Comparison of ENCODE assay signal across 8 cellular contexts in genomic region chr1:31633117-31633516, GRCh38. TPM values are rescaled to one million over a fixed set of nuclear protein-coding genes. Genes with fewer than 3 reads are reported as not detected.
A peak's percentile ranks its signal among the peaks of the same experiment; 100 is the strongest.
DNase-seq lines count a peak whose midpoint lies in the region; ATAC-seq and TF ChIP-seq lines count a peak whose summit lies in the region.

No MANE protein-coding gene starts in this region.

- TF ChIP-seq CTCF in DOHH2 (IDR thresholded peaks at IDR 0.05; ENCODE audit: low read depth, low read length, poor library complexity, severe bottlenecking) (peak; percentile 71), HL-60 (IDR thresholded peaks at IDR 0.05; ENCODE audit: insufficient read depth, low read length) (peak; percentile 52), nephron progenitor cell (IDR thresholded peaks at IDR 0.05) (peak; percentile 23)

- no peak overlapping the region for H3K27ac Mint-ChIP-seq in activated naive CD8-positive, alpha-beta T cell treated with anti-CD3 and anti-CD28 coated beads, Interleukin-2, amount 10 ng/mL, durations not matched to agents 7 days and 5 days
- no peak overlapping the region for H3K27ac Mint-ChIP-seq in nephron progenitor cell

- H3K27me3 ChIP-seq in DOHH2 (ENCODE audit: control insufficient read depth, low read length) (no peaks in the 10 kb centered on the region), HL-60 (ENCODE audit: insufficient read depth, poor library complexity, severe bottlenecking) (no peaks in the 10 kb centered on the region)

- H3K4me1 Mint-ChIP-seq in activated naive CD8-positive, alpha-beta T cell treated with anti-CD3 and anti-CD28 coated beads, Interleukin-2, amount 10 ng/mL, durations not matched to agents 7 days and 5 days = peaks cover 14% of the 10 kb centered on the region
- H3K4me1 Mint-ChIP-seq in nephron progenitor cell = peaks cover 11% of the 10 kb centered on the region

- peaks cover 55% of the 10 kb centered on the region for H3K36me3 ChIP-seq in DOHH2 (ENCODE audit: control insufficient read depth, low read length)

- H3K4me2 ChIP-seq in DOHH2 (ENCODE audit: low read length) = no peak overlapping the region

- no peak overlapping the region for H3K27ac ChIP-seq in DOHH2 (ENCODE audit: low read depth, low read length)
- no peak overlapping the region for H3K27ac ChIP-seq in HL-60 (replicated peaks)

- no peaks in the 10 kb centered on the region for H3K27me3 Mint-ChIP-seq in activated naive CD8-positive, alpha-beta T cell treated with anti-CD3 and anti-CD28 coated beads, Interleukin-2, amount 10 ng/mL, durations not matched to agents 7 days and 5 days
- H3K27me3 Mint-ChIP-seq in nephron progenitor cell (ENCODE audit: low read depth, poor library complexity) = no peaks in the 10 kb centered on the region

- DNase-seq in HL-60 (ENCODE audit: low read depth in 1 of 2, low spot score in 1 of 2) (peak in 1 of 2 experiments; percentile 39), nephron progenitor cell (peak; percentile 34), NK-92 (lab: John Stamatoyannopoulos, UW; ENCODE audit: unreplicated experiment) (no peak), NCI-H345 treated with DMSO at 0.1 percent for 48 hours (lab: John Stamatoyannopoulos, UW; ENCODE audit: unreplicated experiment) (no peak), NCI-H2081 (lab: John Stamatoyannopoulos, UW) (no peak)
- peak; percentile 52 for DNase-seq in activated naive CD8-positive, alpha-beta T cell treated with anti-CD3 and anti-CD28 coated beads, Interleukin-2, amount 10 ng/mL, durations not matched to agents 7 days and 5 days

- no peaks in the 10 kb centered on the region for H3K4me1 ChIP-seq in DOHH2 (ENCODE audit: control insufficient read depth, low read length)

- peaks cover 7% of the 10 kb centered on the region for H3K36me3 Mint-ChIP-seq in activated naive CD8-positive, alpha-beta T cell treated with anti-CD3 and anti-CD28 coated beads, Interleukin-2, amount 10 ng/mL, durations not matched to agents 7 days and 5 days
- peaks cover 15% of the 10 kb centered on the region for H3K36me3 Mint-ChIP-seq in nephron progenitor cell (ENCODE audit: low read depth)

- no peaks in the 10 kb centered on the region for H3K9me3 Mint-ChIP-seq in activated naive CD8-positive, alpha-beta T cell treated with anti-CD3 and anti-CD28 coated beads, Interleukin-2, amount 10 ng/mL, durations not matched to agents 7 days and 5 days
- no peaks in the 10 kb centered on the region for H3K9me3 Mint-ChIP-seq in nephron progenitor cell

- peaks cover 28% of the 10 kb centered on the region for H3K79me2 ChIP-seq in DOHH2 (ENCODE audit: control insufficient read depth, low read length)

- POLR2A ChIA-PET in activated naive CD8-positive, alpha-beta T cell treated with anti-CD3 and anti-CD28 coated beads, Interleukin-2, amount 10 ng/mL, durations not matched to agents 7 days and 5 days (lab: Charles Lee) = no interaction called here

- H3K9me3 ChIP-seq in DOHH2 (ENCODE audit: control insufficient read depth, insufficient read depth, low read length) = no peaks in the 10 kb centered on the region

- H3K4me3 ChIP-seq in DOHH2 (ENCODE audit: low read length) = no peak overlapping the region
- no peak overlapping the region for H3K4me3 ChIP-seq in HL-60 (replicated peaks; ENCODE audit: insufficient read depth, low read length)

- no peaks in the 10 kb centered on the region for H3K9me2 ChIP-seq in DOHH2 (replicated peaks; ENCODE audit: control insufficient read depth, low read length)

- no peak overlapping the region for H3K4me3 Mint-ChIP-seq in activated naive CD8-positive, alpha-beta T cell treated with anti-CD3 and anti-CD28 coated beads, Interleukin-2, amount 10 ng/mL, durations not matched to agents 7 days and 5 days
- no peak overlapping the region for H3K4me3 Mint-ChIP-seq in nephron progenitor cell

- ATAC-seq in activated naive CD8-positive, alpha-beta T cell treated with anti-CD3 and anti-CD28 coated beads, Interleukin-2, amount 10 ng/mL, durations not matched to agents 7 days and 5 days (ENCODE audit: low read depth) = no peak
- no peak for ATAC-seq in HG03432 (IDR thresholded peaks at IDR 0.05; ENCODE audit: unreplicated experiment)

- H3F3A ChIP-seq in DOHH2 (ENCODE audit: control insufficient read depth, insufficient read depth) = no peaks in the 10 kb centered on the region

- H4K20me1 ChIP-seq in DOHH2 (ENCODE audit: control insufficient read depth, insufficient read depth, low read depth, low read length) = no peaks in the 10 kb centered on the region

RNA-seq across cellular contexts. Expression of gene PEF1, which starts 11.6 kb away (rescaled TPM):
- total RNA-seq in activated naive CD8-positive, alpha-beta T cell treated with anti-CD3 and anti-CD28 coated beads, Interleukin-2, amount 10 ng/mL, durations not matched to agents 7 days and 5 days = 10 to 100 TPM; 47.2 TPM

RNA-seq across cellular contexts. Expression of gene HCRTR1, which starts 15.6 kb away (rescaled TPM):
- not detected for total RNA-seq in activated naive CD8-positive, alpha-beta T cell treated with anti-CD3 and anti-CD28 coated beads, Interleukin-2, amount 10 ng/mL, durations not matched to agents 7 days and 5 days

RNA-seq across cellular contexts. Expression of gene TINAGL1, which starts 56.8 kb away (rescaled TPM):
- total RNA-seq in activated naive CD8-positive, alpha-beta T cell treated with anti-CD3 and anti-CD28 coated beads, Interleukin-2, amount 10 ng/mL, durations not matched to agents 7 days and 5 days = not detected

Comparison
In these comparisons a context has a peak if more than half of its experiments do, and no peak if none do; other contexts are left out.
1. DNase-seq: peak in activated naive CD8-positive, alpha-beta T cell treated with anti-CD3 and anti-CD28 coated beads, Interleukin-2, amount 10 ng/mL, durations not matched to agents 7 days and 5 days (single experiment) and nephron progenitor cell (single experiment); none in NK-92 (single experiment), NCI-H345 treated with DMSO at 0.1 percent for 48 hours (single experiment) and NCI-H2081 (0 of 2).
2. Peak in every context shown above with its lines, with median percentiles within 50 percentile points of each other: CTCF ChIP-seq.